Comparison of ENCODE assay signal across 21 cellular contexts in genomic region chr10:23342213-23342884, GRCh38.
DNase-seq lines count a peak whose midpoint lies in the region; ATAC-seq and TF ChIP-seq lines count a peak whose summit lies in the region.
"Had no signal": no experiment of that assay in that cellular context is flagged by ENCODE, and none has a peak within 500 bp of the region (broad histone marks: within the 10 kb centered on the region; RNA-seq: fewer than 3 reads in every experiment).

No MANE protein-coding gene starts in this region.

- peaks cover 32% of the 10 kb centered on the region for H3K27me3 Mint-ChIP-seq in central memory CD8-positive, alpha-beta T cell
- peaks cover 22% of the 10 kb centered on the region for H3K27me3 Mint-ChIP-seq in nephron (ENCODE audit: low read depth)

- no peak for ATAC-seq in central memory CD8-positive, alpha-beta T cell (replicated peaks; ENCODE audit: extremely low read depth, poor library complexity, severe bottlenecking)
- ATAC-seq in HG03196 (IDR thresholded peaks at IDR 0.05; ENCODE audit: unreplicated experiment): no peak
- ATAC-seq: esophagus mucosa, gastrocnemius medialis had no signal

- peaks cover 6% of the 10 kb centered on the region for H3K36me3 Mint-ChIP-seq in central memory CD8-positive, alpha-beta T cell (ENCODE audit: insufficient read depth)
- no peaks in the 10 kb centered on the region for H3K36me3 Mint-ChIP-seq in nephron (ENCODE audit: low read depth)

- DNase-seq in activated effector memory CD4-positive, alpha-beta T cell treated with anti-CD3 and anti-CD28 coated beads, Interleukin-2, amount 50 U/mL, for 16 hours: peak; percentile 70
- DNase-seq in activated effector memory CD4-positive, alpha-beta T cell treated with Interleukin-2 at 50 U/mL for 16 hours: no peak
- DNase-seq in EL: peak; percentile 34
- DNase-seq in central memory CD8-positive, alpha-beta T cell (ENCODE audit: low spot score in 2 of 2): no peak
- no peak for DNase-seq in NCI-H2171 (lab: John Stamatoyannopoulos, UW)
- DNase-seq in activated CD4-positive, alpha-beta T cell treated with anti-CD3 and anti-CD28 coated beads, Interleukin-2, amount 50 U/mL, for 4 hours: no peak
- DNase-seq: activated CD4-positive, alpha-beta T cell treated with anti-CD3 and anti-CD28 coated beads, Interleukin-2, amount 50 U/mL, for 48 hours; aorta; effector CD4-positive, alpha-beta T cell; gastrocnemius medialis; HCEC 1CT; Kasumi-1; kidney glomerular epithelial cell; midbrain; NCI-H1048; NCI-H187 treated with DMSO at 0.1 percent for 48 hours; NCI-H345; stimulated activated CD4-positive, alpha-beta T cell treated with anti-CD3 and anti-CD28 coated beads, Interleukin-4, amount 100 ng/mL, for 4 hours had no signal

- TF ChIP-seq CTCF in nephron (IDR thresholded peaks at IDR 0.05; ENCODE audit: unreplicated experiment in 3 of 3): no peak

- H3K9me3 Mint-ChIP-seq in central memory CD8-positive, alpha-beta T cell: no peaks in the 10 kb centered on the region
- no peaks in the 10 kb centered on the region for H3K9me3 Mint-ChIP-seq in nephron

- no peak overlapping the region for H3K4me3 Mint-ChIP-seq in central memory CD8-positive, alpha-beta T cell
- peak overlapping the region; percentile 13 to 92 (median 20) for H3K4me3 Mint-ChIP-seq in nephron

- H3K4me1 Mint-ChIP-seq in central memory CD8-positive, alpha-beta T cell: peaks cover 12% of the 10 kb centered on the region
- peaks cover 29% of the 10 kb centered on the region for H3K4me1 Mint-ChIP-seq in nephron

- H3K27ac Mint-ChIP-seq in central memory CD8-positive, alpha-beta T cell (ENCODE audit: low read depth): peak overlapping the region; percentile 3
- peak overlapping the region in 2 of 3 experiments; percentile 69 to 81 for H3K27ac Mint-ChIP-seq in nephron

Comparison
In these comparisons a context has a peak if more than half of its experiments do, and no peak if none do; other contexts are left out.
1. DNase-seq: peak in activated effector memory CD4-positive, alpha-beta T cell treated with anti-CD3 and anti-CD28 coated beads, Interleukin-2, amount 50 U/mL, for 16 hours (single experiment) and EL (single experiment); none in activated effector memory CD4-positive, alpha-beta T cell treated with Interleukin-2 at 50 U/mL for 16 hours (single experiment), central memory CD8-positive, alpha-beta T cell (0 of 2), NCI-H2171 (single experiment) and activated CD4-positive, alpha-beta T cell treated with anti-CD3 and anti-CD28 coated beads, Interleukin-2, amount 50 U/mL, for 4 hours (0 of 2).